ENCODE assay signal across 17 cellular contexts in genomic region chr5:150107909-150108447, GRCh38. TPM values are rescaled to one million over a fixed set of nuclear protein-coding genes. Genes with fewer than 3 reads are reported as not detected.
A peak's percentile ranks its signal among the peaks of the same experiment; 100 is the strongest.
DNase-seq lines count a peak whose midpoint lies in the region; FAIRE-seq and TF ChIP-seq lines count a peak whose summit lies in the region.
"Had no signal": no experiment of that assay in that cellular context is flagged by ENCODE, and none has a peak within 500 bp of the region (broad histone marks: within the 10 kb centered on the region; RNA-seq: fewer than 3 reads in every experiment).

No MANE protein-coding gene starts in this region.

- FAIRE-seq in HTR-8/SVneo (lab: Jason Lieb, UNC) = no peak
- FAIRE-seq: GM19239, islet of Langerhans had no signal

- H3K27ac ChIP-seq in adrenal gland (peak overlapping the region in 3 of 5 donors; percentile 4 to 67 (median 49)), hepatocyte (peak overlapping the region; percentile 81), skin epidermis (peak overlapping the region in 16 of 21 experiments; percentile 2 to 73 (median 42))

- no peaks in the 10 kb centered on the region for H3K27me3 ChIP-seq in adrenal gland
- H3K27me3 ChIP-seq in hepatocyte = no peaks in the 10 kb centered on the region

- H3K4me3 ChIP-seq in adrenal gland = no peak overlapping the region
- H3K4me3 ChIP-seq in hepatocyte = no peak overlapping the region
- no peak overlapping the region for H3K4me3 ChIP-seq in skin epidermis

- no peaks in the 10 kb centered on the region for H3K79me2 ChIP-seq in hepatocyte

- no peaks in the 10 kb centered on the region for H3K9me2 ChIP-seq in hepatocyte (replicated peaks; ENCODE audit: insufficient read depth)

- TF ChIP-seq POLR2A in adrenal gland (IDR thresholded peaks at IDR 0.05) = no peak

- no peak for TF ChIP-seq CTCF in adrenal gland (IDR thresholded peaks at IDR 0.05)
- TF ChIP-seq CTCF in hepatocyte (IDR thresholded peaks at IDR 0.05; ENCODE audit: poor library complexity) = no peak

- DNase-seq in ELF-1 (ENCODE audit: low read depth, low spot score) (peak; percentile 54), adrenal gland (peak in 1 of 7 donors; percentile 51), hepatocyte (ENCODE audit: low spot score) (peak; percentile 56), HTR-8/SVneo (ENCODE audit: insufficient read length, low spot score) (no peak), SIG-M5 treated with dmso at 0.1 percent for 504 hours (lab: John Stamatoyannopoulos, UW; ENCODE audit: unreplicated experiment) (no peak), NCI-H345 (lab: John Stamatoyannopoulos, UW) (no peak), NCI-H128 (lab: John Stamatoyannopoulos, UW; ENCODE audit: unreplicated experiment) (no peak)
- DNase-seq: activated CD4-positive, CD25-positive, alpha-beta regulatory T cell treated with anti-CD3 and anti-CD28 coated beads, Interleukin-2, amount 50 U/mL, for 72 hours; activated T-cell treated with anti-CD3 and anti-CD28 coated beads, Interleukin-2, amount 50 U/mL, for 72 hours; GOT3; NCI-H1417; NCI-H69 had no signal

- no peaks in the 10 kb centered on the region for H4K20me1 ChIP-seq in hepatocyte (ENCODE audit: insufficient read depth, poor library complexity, severe bottlenecking)

- no peak overlapping the region for H2AFZ ChIP-seq in hepatocyte

- peaks cover 0 to 17% of the 10 kb centered on the region in 2 donors for H3K4me1 ChIP-seq in adrenal gland (replicated peaks in 1 of 2)
- H3K4me1 ChIP-seq in hepatocyte (ENCODE audit: insufficient read depth) = peaks cover 30% of the 10 kb centered on the region

- H3K4me2 ChIP-seq in hepatocyte = peak overlapping the region; percentile 8

- intact Hi-C loops in adrenal gland (cut with DNase I) = loop anchor here in 1 of 2 donors (5.0 kb wide), 1 partner anchor 276 kb away; no protein-coding TSS in a partner anchor

- H3K36me3 ChIP-seq in adrenal gland (replicated peaks in 1 of 2) (no peaks in the 10 kb centered on the region), hepatocyte (replicated peaks; ENCODE audit: insufficient read depth, low read depth) (no peaks in the 10 kb centered on the region)

- H3K9me3 ChIP-seq in adrenal gland (replicated peaks in 1 of 3) (no peaks in the 10 kb centered on the region), hepatocyte (ENCODE audit: low read depth) (no peaks in the 10 kb centered on the region)

- 53 to 63% (median 58%) methylated on average over 4 of the region's 4 CpGs for WGBS in adrenal gland, 4 donors
- 54% methylated on average over 4 of the region's 4 CpGs for WGBS in hepatocyte (ENCODE audit: low lambda C conversion rate, missing lambda C conversion rate)

RNA-seq across cellular contexts. Expression of gene CSF1R, which starts 21.6 kb away (rescaled TPM):
- total RNA-seq in adrenal gland (100 to 1,000 TPM in 2 of 8 donors, 10 to 100 TPM in 6; 37.2 to 165 (median 94.4) TPM), hepatocyte (4.5 and 4.7 TPM in 2 replicates)
- polyA plus RNA-seq in adrenal gland (10 to 100 TPM; 17.9 to 20.0 (median 19.0) TPM), hepatocyte (3.6 and 5.1 TPM in 2 replicates)
- total RNA-seq: SK-MEL-5 had no signal
- polyA plus RNA-seq: neural cell had no signal

RNA-seq across cellular contexts. Expression of gene PDGFRB, which starts 47.7 kb away (rescaled TPM):
- total RNA-seq in adrenal gland (100 to 1,000 TPM in 1 of 8 donors, 10 to 100 TPM in 7; 54.8 to 188 (median 80.1) TPM), hepatocyte (36.8 and 55.1 TPM in 2 replicates)
- polyA plus RNA-seq in adrenal gland (10 to 100 TPM; 21.3 to 55.7 (median 37.2) TPM), hepatocyte (55.2 and 62.9 TPM in 2 replicates)
- polyA plus RNA-seq: neural cell had no signal

RNA-seq across cellular contexts. Expression of gene CDX1, which starts 58.6 kb away (rescaled TPM):
- total RNA-seq in adrenal gland = under 1 TPM in 2 of 8 donors, not detected in 6; 0.23 to 0.32 TPM
- under 1 TPM in 2 of 3 donors, not detected in 1; 0.17 to 0.24 TPM for polyA plus RNA-seq in adrenal gland
- total RNA-seq in hepatocyte = 54.6 and 58.2 TPM in 2 replicates
- 43.3 and 46.9 TPM in 2 replicates for polyA plus RNA-seq in hepatocyte
- total RNA-seq: activated T-cell treated with anti-CD3 and anti-CD28 coated beads, Interleukin-2, amount 50 U/mL, for 72 hours; SK-MEL-5 had no signal
- polyA plus RNA-seq: neural cell had no signal

Comparison
In these comparisons a context has a peak if more than half of its experiments do, and no peak if none do; other contexts are left out.
1. DNase-seq: peak in ELF-1 (single experiment) and hepatocyte (single experiment); none in HTR-8/SVneo (single experiment), SIG-M5 treated with dmso at 0.1 percent for 504 hours (single experiment), NCI-H345 (single experiment) and NCI-H128 (single experiment).
2. RNA of gene CDX1, which starts 58.6 kb away (total RNA-seq): 54.6 to 58.2 TPM in hepatocyte; 0.23 to 0.32 TPM in adrenal gland; every median in the first group is over 10 times any median in the second.
3. Peak in every context shown above with its lines, with median percentiles within 50 percentile points of each other: H3K27ac ChIP-seq.